ENCODE assay signal across 26 cellular contexts in the genomic region with DNA sequence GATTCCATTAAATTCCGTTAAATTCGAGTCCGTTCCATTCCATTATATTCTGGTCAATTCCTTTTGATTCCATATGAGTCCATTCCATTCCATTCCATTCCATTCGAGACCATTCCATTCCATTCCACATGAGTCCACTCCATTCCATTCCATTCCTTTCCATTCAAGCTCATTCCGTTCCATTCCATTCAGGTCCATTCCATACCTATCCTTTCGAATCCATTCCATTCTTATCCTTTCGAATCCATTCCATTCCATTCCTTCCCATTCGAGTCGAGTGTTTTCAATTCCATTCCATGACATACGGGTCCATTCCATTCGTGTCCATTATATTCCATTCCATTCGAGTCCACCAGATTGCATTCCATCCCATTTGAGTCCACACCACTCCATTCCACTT.
DNase-seq lines count a peak whose midpoint lies in the region; ATAC-seq, FAIRE-seq and TF ChIP-seq lines count a peak whose summit lies in the region.
"Had no signal": no experiment of that assay in that cellular context is flagged by ENCODE, and none has a peak within 500 bp of the region (broad histone marks: within the 10 kb centered on the region; RNA-seq: fewer than 3 reads in every experiment).

No MANE protein-coding gene starts in this region.

- H3K27ac ChIP-seq in GM23338 (ENCODE audit: low read depth) = no peak overlapping the region
- H3K27ac ChIP-seq in HUES64 (ENCODE audit: low read depth, low read length) = no peak overlapping the region
- H3K27ac ChIP-seq in GM12878 (ENCODE audit: control insufficient read depth, insufficient read depth) = no peak overlapping the region
- no peak overlapping the region for H3K27ac ChIP-seq in iPS-20b (ENCODE audit: low read length)
- H3K27ac ChIP-seq in pancreas = no peak overlapping the region
- H3K27ac ChIP-seq: A549; BLaER1 treated with 17β-estradiol and CSF1 and Interleukin-3, amounts not matched to agents 10 nM and 100 nM; GM23248 had no signal

- intact Hi-C loops in GM12878 (cut with micrococcal nuclease; ENCODE audit: unreplicated experiment) (no loop called here), pancreas (cut with DNase I) (no loop called here)

- no peak for TF ChIP-seq EP300 in GM12878 (IDR thresholded peaks at IDR 0.05; ENCODE audit: borderline replicate concordance in 1 of 2, control insufficient read depth in 1 of 2, low read depth in 2 of 2, low read length in 2 of 2)

- TF ChIP-seq CTCF in GM23338 (conservative IDR thresholded peaks at IDR 0.05; ENCODE audit: low read depth in 2 of 2) (no peak), GM12878 (IDR thresholded peaks at IDR 0.05 in 2 of 3, conservative IDR thresholded peaks at IDR 0.05 in 1 of 3; ENCODE audit: control insufficient read depth in 2 of 3, extremely low read depth in 1 of 3, insufficient read depth in 1 of 3, low read depth in 3 of 3, low read length in 3 of 3) (no peak), pancreas (IDR thresholded peaks at IDR 0.05) (no peak)

- SMC1A ChIA-PET in GM12878 (lab: Charles Lee; ENCODE audit: uncharacterized antibody, unreplicated experiment) = no interaction called here

- H3K9ac ChIP-seq in HUES64 (ENCODE audit: low read depth, low read length) (no peak overlapping the region), GM12878 (ENCODE audit: control insufficient read depth, insufficient read depth, low read length) (no peak overlapping the region), iPS-20b (ENCODE audit: low read depth, low read length) (no peak overlapping the region)
- H3K9ac ChIP-seq: BLaER1 treated with 17β-estradiol and CSF1 and Interleukin-3, amounts not matched to agents 10 nM and 100 nM; GM23248 had no signal

- H3K36me3 Mint-ChIP-seq in GM23338 (ENCODE audit: low read depth) (peaks cover 33% of the 10 kb centered on the region), immature natural killer cell (peaks cover 56 to 66% (median 57%) of the 10 kb centered on the region in 3 donors)
- H3K36me3 Mint-ChIP-seq: CD14-positive monocyte had no signal

- RAD21 ChIA-PET in GM12878 (lab: Charles Lee; ENCODE audit: unreplicated experiment) = no interaction called here

- TF ChIP-seq RAD21 in GM12878 (IDR thresholded peaks at IDR 0.05; ENCODE audit: insufficient read depth, low read depth, low read length) = no peak

- no peaks in the 10 kb centered on the region for H4K20me1 ChIP-seq in GM23338 (replicated peaks; ENCODE audit: insufficient read depth)
- H4K20me1 ChIP-seq in GM12878 (ENCODE audit: control insufficient read depth, insufficient read depth) = no peaks in the 10 kb centered on the region
- H4K20me1 ChIP-seq: BLaER1 treated with 17β-estradiol and CSF1 and Interleukin-3, amounts not matched to agents 10 nM and 100 nM had no signal

- H3K4me3 ChIP-seq in GM23338 = peak overlapping the region; percentile 5; the same call in 1 of the 2 replicates
- peak overlapping the region; percentile 1; the same call in 1 of the 2 replicates for H3K4me3 ChIP-seq in HUES64 (ENCODE audit: low read length)
- no peak overlapping the region for H3K4me3 ChIP-seq in GM12878
- H3K4me3 ChIP-seq in iPS-20b (ENCODE audit: low read length) = peak overlapping the region; percentile 9; the same call in 1 of the 2 replicates
- H3K4me3 ChIP-seq in pancreas = no peak overlapping the region
- H3K4me3 ChIP-seq: A549, GM23248 had no signal

- 89% methylated on average over 12 of the region's 12 CpGs for WGBS in HUES64
- WGBS in GM12878 (ENCODE audit: insufficient coverage, insufficient replicate concordance, low lambda C conversion rate, missing lambda C conversion rate) = 52% methylated on average over 12 of the region's 12 CpGs
- 56 to 70% methylated on average over 12 of the region's 12 CpGs for WGBS in pancreas, 2 donors

- H3K9me3 ChIP-seq in HUES64 (ENCODE audit: insufficient read depth, low read depth, low read length) = no peaks in the 10 kb centered on the region; the same call in none of the 2 replicates
- H3K9me3 ChIP-seq in GM12878 (replicated peaks; ENCODE audit: control insufficient read depth, insufficient read depth, low read length) = peaks cover 8% of the 10 kb centered on the region; the same call in 2 of the 3 replicates
- H3K9me3 ChIP-seq in iPS-20b (ENCODE audit: insufficient read depth, low read depth, low read length) = no peaks in the 10 kb centered on the region; the same call in 1 of the 2 replicates
- peaks cover 0 to 3% (median 0%) of the 10 kb centered on the region in 4 donors for H3K9me3 ChIP-seq in pancreas
- H3K9me3 ChIP-seq: BE2C had no signal

- H3K27me3 Mint-ChIP-seq in GM23338 (ENCODE audit: insufficient read depth, low read depth, poor library complexity) (peaks cover 36% of the 10 kb centered on the region), immature natural killer cell (ENCODE audit: low read depth in 3 of 3) (peaks cover 5 to 20% (median 5%) of the 10 kb centered on the region in 3 donors)
- H3K27me3 Mint-ChIP-seq: CD4-positive, alpha-beta T cell; CD8-positive, alpha-beta memory T cell had no signal

- in situ Hi-C loops in GM12878 (cut with MboI) = no loop called here

- H3K9me2 ChIP-seq in GM23338 (ENCODE audit: insufficient read depth) = no peaks in the 10 kb centered on the region

- H3K4me3 Mint-ChIP-seq in GM23338 = no peak overlapping the region
- no peak overlapping the region for H3K4me3 Mint-ChIP-seq in immature natural killer cell
- H3K4me3 Mint-ChIP-seq: CD14-positive monocyte; CD4-positive, alpha-beta T cell; CD8-positive, alpha-beta memory T cell; H9 had no signal

- no peaks in the 10 kb centered on the region for H3K79me2 ChIP-seq in GM23338 (replicated peaks; ENCODE audit: insufficient read depth)
- no peaks in the 10 kb centered on the region for H3K79me2 ChIP-seq in GM12878 (ENCODE audit: control insufficient read depth, insufficient read depth, low read length)

- FAIRE-seq in GM12878 (lab: Jason Lieb, UNC) (no peak), pancreas (lab: Jason Lieb, UNC) (no peak)
- FAIRE-seq: A549, D721Med, GM12892 had no signal

- H3K36me3 ChIP-seq in GM23338 (ENCODE audit: insufficient read depth) (peaks cover 65% of the 10 kb centered on the region), HUES64 (ENCODE audit: insufficient read depth, low read length) (no peaks in the 10 kb centered on the region), GM12878 (ENCODE audit: control insufficient read depth in 2 of 2, insufficient read depth in 2 of 2, low read length in 1 of 2) (no peaks in the 10 kb centered on the region), iPS-20b (ENCODE audit: insufficient read depth, low read depth, low read length) (no peaks in the 10 kb centered on the region), pancreas (no peaks in the 10 kb centered on the region)
- H3K36me3 ChIP-seq: BE2C; BLaER1 treated with 17β-estradiol and CSF1 and Interleukin-3, amounts not matched to agents 10 nM and 100 nM had no signal

- H3K27ac Mint-ChIP-seq in GM23338 (no peak overlapping the region), immature natural killer cell (no peak overlapping the region)
- H3K27ac Mint-ChIP-seq: CD14-positive monocyte; CD4-positive, alpha-beta T cell; CD8-positive, alpha-beta memory T cell; H9 had no signal

- CTCF ChIA-PET in GM12878 (lab: Yijun Ruan, JAX) = no interaction called here

- H3K4me1 Mint-ChIP-seq in GM23338 (no peaks in the 10 kb centered on the region), immature natural killer cell (no peaks in the 10 kb centered on the region)
- H3K4me1 Mint-ChIP-seq: CD14-positive monocyte; CD8-positive, alpha-beta memory T cell; H9 had no signal

- H3K9me3 Mint-ChIP-seq in GM23338 (no peaks in the 10 kb centered on the region; the same call in 2 of the 3 replicates), immature natural killer cell (peaks cover 0 to 70% (median 23%) of the 10 kb centered on the region in 6 donors)
- H3K9me3 Mint-ChIP-seq: H9 had no signal

- ATAC-seq in GM23338 = no peak
- ATAC-seq in GM12878 = no peak
- no peak for ATAC-seq in HG03280 (IDR thresholded peaks at IDR 0.05; ENCODE audit: unreplicated experiment)
- no peak for ATAC-seq in pancreas
- ATAC-seq: A549, HCT116 had no signal

- H3F3A ChIP-seq in GM23338 (replicated peaks; ENCODE audit: low read depth) = 0 out of 2 replicates have a peak, but pooled peaks cover 3% of the 10 kb centered on the region

- BruUV-seq in GM12878 (replicated peaks; lab: Mats Ljungman, UMichigan) = no TSS peak

- H2AFZ ChIP-seq in GM23338 (no peak overlapping the region), GM12878 (ENCODE audit: control insufficient read depth, low read depth, low read length) (no peak overlapping the region)
- H2AFZ ChIP-seq: GM23248 had no signal

- POLR2A ChIA-PET in GM12878 (lab: Charles Lee) = no interaction called here

- DNase-seq in GM23338 (ENCODE audit: low spot score) (no peak), GM12878 (ENCODE audit: low read depth, low spot score) (no peak), pancreas (no peak), immature natural killer cell (no peak), hypothalamus (lab: John Stamatoyannopoulos, UW) (no peak)
- DNase-seq: 8988T; ACHN; AML-193; BE2C; CD4-positive, alpha-beta T cell; CD8-positive, alpha-beta memory T cell; DMS 273 treated with DMSO at 0.1 percent for 48 hours; DMS79; EL; GF-D8; GM23248; H9 had no signal

- H3K4me2 ChIP-seq in GM23338 = no peak overlapping the region
- no peak overlapping the region for H3K4me2 ChIP-seq in GM12878 (ENCODE audit: control insufficient read depth, insufficient read depth)
- H3K4me2 ChIP-seq: A549; BLaER1 treated with 17β-estradiol and CSF1 and Interleukin-3, amounts not matched to agents 10 nM and 100 nM had no signal

- no peak for TF ChIP-seq POLR2A in GM12878 (IDR thresholded peaks at IDR 0.05; ENCODE audit: low read depth, low read length)

- H3K4me1 ChIP-seq in GM23338 (ENCODE audit: insufficient read depth) (no peaks in the 10 kb centered on the region), HUES64 (ENCODE audit: insufficient read depth, low read length) (no peaks in the 10 kb centered on the region), GM12878 (ENCODE audit: control insufficient read depth, insufficient read depth, low read length) (no peaks in the 10 kb centered on the region), iPS-20b (ENCODE audit: insufficient read depth, low read length) (no peaks in the 10 kb centered on the region), pancreas (no peaks in the 10 kb centered on the region)
- H3K4me1 ChIP-seq: A549; BE2C; BLaER1 treated with 17β-estradiol and CSF1 and Interleukin-3, amounts not matched to agents 10 nM and 100 nM had no signal

- H3K27me3 ChIP-seq in GM23338 (ENCODE audit: insufficient read depth) = no peaks in the 10 kb centered on the region
- no peaks in the 10 kb centered on the region for H3K27me3 ChIP-seq in HUES64 (ENCODE audit: insufficient read depth, low read length)
- H3K27me3 ChIP-seq in GM12878 (replicated peaks in 1 of 2; ENCODE audit: control insufficient read depth in 2 of 2, insufficient read depth in 2 of 2, low read length in 1 of 2) = no peaks in the 10 kb centered on the region
- H3K27me3 ChIP-seq in iPS-20b (ENCODE audit: insufficient read depth, low read length) = no peaks in the 10 kb centered on the region
- no peaks in the 10 kb centered on the region for H3K27me3 ChIP-seq in pancreas
- H3K27me3 ChIP-seq: BE2C; BLaER1 treated with 17β-estradiol and CSF1 and Interleukin-3, amounts not matched to agents 10 nM and 100 nM had no signal

TF ChIP-seq in GM23338, 12 proteins besides CTCF, POLR2A, EP300 and RAD21 (continues in another document):
- no peak for TF ChIP-seq EZH2phosphoT487 (IDR thresholded peaks at IDR 0.05; ENCODE audit: unreplicated experiment)

TF ChIP-seq in GM12878, 131 proteins besides CTCF, POLR2A, EP300 and RAD21 (continues in another document):
- no peak for TF ChIP-seq RFX5 (IDR thresholded peaks at IDR 0.05; ENCODE audit: low read depth, low read length)

Comparison
In these comparisons a context has a peak if more than half of its experiments do, and no peak if none do; other contexts are left out.
1. H3K4me3 ChIP-seq: peak in GM23338 (single experiment), HUES64 (single experiment) and iPS-20b (single experiment); none in GM12878 (single experiment) and pancreas (0 of 4).